Comparison of ENCODE assay signal across 14 cellular contexts in genomic region chr13:100464006-100464405, GRCh38.
DNase-seq lines count a peak whose midpoint lies in the region; ATAC-seq, FAIRE-seq and TF ChIP-seq lines count a peak whose summit lies in the region.
"Had no signal": no experiment of that assay in that cellular context is flagged by ENCODE, and none has a peak within 500 bp of the region (broad histone marks: within the 10 kb centered on the region; RNA-seq: fewer than 3 reads in every experiment).

No MANE protein-coding gene starts in this region.

- H3K36me3 ChIP-seq in astrocyte (ENCODE audit: insufficient read depth, low read length): no peaks in the 10 kb centered on the region
- H3K36me3 ChIP-seq: BLaER1 treated with 17β-estradiol and CSF1 and Interleukin-3, amounts not matched to agents 10 nM and 100 nM had no signal

- H3K27me3 ChIP-seq in astrocyte (ENCODE audit: insufficient read depth, low read length): no peaks in the 10 kb centered on the region
- H3K27me3 ChIP-seq: BLaER1 treated with 17β-estradiol and CSF1 and Interleukin-3, amounts not matched to agents 10 nM and 100 nM had no signal

- no peak for FAIRE-seq in astrocyte (lab: Jason Lieb, UNC)

- no peaks in the 10 kb centered on the region for H3K79me2 ChIP-seq in astrocyte (ENCODE audit: insufficient read depth, low read length)

- DNase-seq in NCI-H2081 (lab: John Stamatoyannopoulos, UW): peak; percentile 36 to 80
- no peak for DNase-seq in NCI-H2081 treated with DMSO at 0.1 percent for 48 hours (lab: John Stamatoyannopoulos, UW)
- peak; percentile 6 for DNase-seq in astrocyte (ENCODE audit: low read depth)
- peak; percentile 22 for DNase-seq in fibroblast of pulmonary artery (ENCODE audit: low read depth)
- DNase-seq in stimulated activated effector memory CD8-positive, alpha-beta T cell treated with anti-CD3 and anti-CD28 coated beads, Interleukin-12 subunit alpha, Interleukin-12 subunit beta, amount 100 ng/mL, for 72 hours (ENCODE audit: low spot score in 2 of 2): no peak
- DNase-seq in 8988T: no peak
- no peak for DNase-seq in NCI-H2196 (lab: John Stamatoyannopoulos, UW; ENCODE audit: unreplicated experiment)
- DNase-seq in KG1 (lab: John Stamatoyannopoulos, UW): no peak
- DNase-seq: Calu3; CD4-positive, CD25-positive, alpha-beta regulatory T cell; DMS 273 treated with DMSO at 0.1 percent for 48 hours had no signal

- H3K9ac ChIP-seq in astrocyte (ENCODE audit: low read length): no peak overlapping the region
- H3K9ac ChIP-seq: BLaER1 treated with 17β-estradiol and CSF1 and Interleukin-3, amounts not matched to agents 10 nM and 100 nM had no signal

- peaks cover 10% of the 10 kb centered on the region for H3K36me3 Mint-ChIP-seq in astrocyte (ENCODE audit: low read depth, unreplicated experiment)
- no peaks in the 10 kb centered on the region for H3K36me3 Mint-ChIP-seq in stimulated activated effector memory CD8-positive, alpha-beta T cell treated with anti-CD3 and anti-CD28 coated beads, Interleukin-12 subunit alpha, Interleukin-12 subunit beta, amount 100 ng/mL, for 72 hours
- H3K36me3 Mint-ChIP-seq: CD4-positive, CD25-positive, alpha-beta regulatory T cell had no signal

- no peak overlapping the region for H3K27ac ChIP-seq in astrocyte (ENCODE audit: low read depth, low read length)
- H3K27ac ChIP-seq: 22Rv1; BLaER1 treated with 17β-estradiol and CSF1 and Interleukin-3, amounts not matched to agents 10 nM and 100 nM; HL-60 had no signal

- peaks cover 3% of the 10 kb centered on the region for H3K9me3 Mint-ChIP-seq in astrocyte (ENCODE audit: unreplicated experiment)
- no peaks in the 10 kb centered on the region for H3K9me3 Mint-ChIP-seq in stimulated activated effector memory CD8-positive, alpha-beta T cell treated with anti-CD3 and anti-CD28 coated beads, Interleukin-12 subunit alpha, Interleukin-12 subunit beta, amount 100 ng/mL, for 72 hours

- H3K4me2 ChIP-seq in astrocyte (ENCODE audit: low read length): no peak overlapping the region
- H3K4me2 ChIP-seq: BLaER1 treated with 17β-estradiol and CSF1 and Interleukin-3, amounts not matched to agents 10 nM and 100 nM had no signal

- ATAC-seq in stimulated activated effector memory CD8-positive, alpha-beta T cell treated with anti-CD3 and anti-CD28 coated beads, Interleukin-12 subunit alpha, Interleukin-12 subunit beta, amount 100 ng/mL, for 72 hours: no peak

- no peak overlapping the region for H3K4me3 Mint-ChIP-seq in astrocyte (ENCODE audit: unreplicated experiment)
- H3K4me3 Mint-ChIP-seq in stimulated activated effector memory CD8-positive, alpha-beta T cell treated with anti-CD3 and anti-CD28 coated beads, Interleukin-12 subunit alpha, Interleukin-12 subunit beta, amount 100 ng/mL, for 72 hours: no peak overlapping the region
- H3K4me3 Mint-ChIP-seq: CD4-positive, CD25-positive, alpha-beta regulatory T cell had no signal

- no peak overlapping the region for H3K4me3 ChIP-seq in astrocyte (ENCODE audit: insufficient read depth, low read depth, low read length)
- H3K4me3 ChIP-seq in fibroblast of pulmonary artery (replicated peaks; ENCODE audit: low read depth, low read length): no peak overlapping the region
- H3K4me3 ChIP-seq: BLaER1 treated with 17β-estradiol and CSF1 and Interleukin-3, amounts not matched to agents 10 nM and 100 nM had no signal

- H3K9me3 ChIP-seq in astrocyte (ENCODE audit: insufficient read depth, low read depth, low read length): no peaks in the 10 kb centered on the region

- H3K4me1 Mint-ChIP-seq in astrocyte (ENCODE audit: low read depth, unreplicated experiment): no peaks in the 10 kb centered on the region
- peaks cover 7% of the 10 kb centered on the region for H3K4me1 Mint-ChIP-seq in stimulated activated effector memory CD8-positive, alpha-beta T cell treated with anti-CD3 and anti-CD28 coated beads, Interleukin-12 subunit alpha, Interleukin-12 subunit beta, amount 100 ng/mL, for 72 hours

- no peaks in the 10 kb centered on the region for H4K20me1 ChIP-seq in astrocyte (ENCODE audit: insufficient read depth, low read length)
- H4K20me1 ChIP-seq: BLaER1 treated with 17β-estradiol and CSF1 and Interleukin-3, amounts not matched to agents 10 nM and 100 nM had no signal

- H3K27ac Mint-ChIP-seq in astrocyte (ENCODE audit: unreplicated experiment): no peak overlapping the region
- H3K27ac Mint-ChIP-seq in stimulated activated effector memory CD8-positive, alpha-beta T cell treated with anti-CD3 and anti-CD28 coated beads, Interleukin-12 subunit alpha, Interleukin-12 subunit beta, amount 100 ng/mL, for 72 hours: no peak overlapping the region

- TF ChIP-seq CTCF in astrocyte (IDR thresholded peaks at IDR 0.05; ENCODE audit: insufficient read depth, low read depth, low read length): no peak
- TF ChIP-seq CTCF in fibroblast of pulmonary artery (IDR thresholded peaks at IDR 0.05; ENCODE audit: low read length, missing control alignments): no peak

- no peak overlapping the region for H2AFZ ChIP-seq in astrocyte (ENCODE audit: low read depth, low read length)

- no peaks in the 10 kb centered on the region for H3K4me1 ChIP-seq in astrocyte (ENCODE audit: insufficient read depth, low read length)

- no peaks in the 10 kb centered on the region for H3K27me3 Mint-ChIP-seq in astrocyte (ENCODE audit: low read depth, unreplicated experiment)
- H3K27me3 Mint-ChIP-seq: CD4-positive, CD25-positive, alpha-beta regulatory T cell had no signal

Comparison
In these comparisons a context has a peak if more than half of its experiments do, and no peak if none do; other contexts are left out.
1. DNase-seq: peak in NCI-H2081 (2 of 2), astrocyte (single experiment) and fibroblast of pulmonary artery (single experiment); none in NCI-H2081 treated with DMSO at 0.1 percent for 48 hours (single experiment), stimulated activated effector memory CD8-positive, alpha-beta T cell treated with anti-CD3 and anti-CD28 coated beads, Interleukin-12 subunit alpha, Interleukin-12 subunit beta, amount 100 ng/mL, for 72 hours (0 of 2), 8988T (single experiment), NCI-H2196 (single experiment) and KG1 (single experiment).